1 cellular context compared by ENCODE assay signal in the genomic region with DNA sequence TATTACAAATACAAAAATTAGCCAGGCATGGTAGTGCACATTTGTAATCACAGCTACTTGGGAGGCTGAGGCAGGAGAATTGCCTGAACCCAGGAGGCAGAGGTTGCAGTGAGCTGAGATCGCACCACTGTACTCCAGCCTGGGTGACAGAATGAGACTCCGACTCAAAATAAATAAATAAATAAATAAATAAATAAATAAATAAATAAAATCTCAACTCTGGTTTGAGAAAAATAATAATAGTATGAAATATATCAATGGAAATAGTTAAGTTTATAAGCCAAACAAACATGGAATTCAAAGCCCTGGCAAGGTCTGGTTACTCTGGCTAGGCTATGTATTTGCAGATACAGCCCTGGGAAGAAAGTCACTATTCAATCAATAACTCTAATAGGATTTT.
TF ChIP-seq lines count a peak whose summit lies in the region.

No MANE protein-coding gene starts in this region.

TF ChIP-seq in HEK293, 187 proteins besides CTCF, POLR2A, EP300 and RAD21 (continued from another document):
- TF ChIP-seq ZNF140 (tag by site-specific recombination; IDR thresholded peaks at IDR 0.05) = peak; percentile 87; the same call in 1 of the 2 replicates
- peak; percentile 94 for TF ChIP-seq ZNF426 (tag by site-specific recombination; IDR thresholded peaks at IDR 0.05)
- TF ChIP-seq ZNF223 (tag by site-specific recombination; IDR thresholded peaks at IDR 0.05) = peak; percentile 60; the same call in 1 of the 2 replicates
- peak; percentile 98 for TF ChIP-seq ZNF394 (tag by site-specific recombination; IDR thresholded peaks at IDR 0.05; ENCODE audit: borderline replicate concordance)
- TF ChIP-seq ZNF266 (tag by site-specific recombination; IDR thresholded peaks at IDR 0.05; ENCODE audit: low read depth) = peak; percentile 90
- peak; percentile 89 for TF ChIP-seq ZNF510 (tag by site-specific recombination; IDR thresholded peaks at IDR 0.05; ENCODE audit: insufficient replicate concordance)
- TF ChIP-seq ZNF791 (tag by site-specific recombination; IDR thresholded peaks at IDR 0.05) = peak; percentile 72; the same call in 1 of the 2 replicates
- peak; percentile 85; the same call in 1 of the 2 replicates for TF ChIP-seq ZNF404 (tag by site-specific recombination; IDR thresholded peaks at IDR 0.05)
- TF ChIP-seq ZNF202 (tag by site-specific recombination; IDR thresholded peaks at IDR 0.05; ENCODE audit: borderline replicate concordance) = peak; percentile 84; the same call in 1 of the 2 replicates
- peak; percentile 93 for TF ChIP-seq ZNF664 (tag by site-specific recombination; IDR thresholded peaks at IDR 0.05)
